In the genomic region with DNA sequence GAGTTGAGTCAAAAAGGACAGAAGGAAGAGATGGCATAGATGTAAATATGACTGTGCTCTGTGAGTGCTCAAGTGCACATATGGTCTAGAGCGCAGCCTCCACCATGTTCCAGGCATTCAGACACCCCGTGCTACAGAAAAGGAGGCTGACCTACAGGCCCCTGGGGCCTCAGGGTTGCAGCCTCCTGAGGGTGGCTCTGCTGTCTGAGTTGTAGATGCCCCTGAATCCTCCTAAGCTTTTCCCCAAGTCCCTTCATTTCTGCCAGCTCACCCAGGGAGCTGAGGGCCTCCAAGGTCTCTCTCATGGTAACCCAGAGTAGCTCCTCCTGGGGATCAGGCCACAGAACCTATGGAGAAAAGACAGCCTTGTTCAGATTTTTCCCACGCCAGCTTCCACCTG, we compare ENCODE assay signal across 10 cellular contexts. TPM values are rescaled to one million over a fixed set of nuclear protein-coding genes. Genes with fewer than 3 reads are reported as not detected.
DNase-seq lines count a peak whose midpoint lies in the region; ATAC-seq and TF ChIP-seq lines count a peak whose summit lies in the region.
"Had no signal": no experiment of that assay in that cellular context is flagged by ENCODE, and none has a peak within 500 bp of the region (broad histone marks: within the 10 kb centered on the region; RNA-seq: fewer than 3 reads in every experiment).

No MANE protein-coding gene starts in this region.

- peak overlapping the region; percentile 41 for H3K4me3 Mint-ChIP-seq in activated T-helper 2 cell treated with anti-CD3 and anti-CD28 coated beads, Interferon-gamma antibody, Interleukin-2, Interleukin-4, amounts not matched to agents 10 μg/mL and 5 μg/mL and 100 μg/mL, durations not matched to agents 14 hours and 24 hours and 36 hours (ENCODE audit: low read depth)

- peaks cover 41 to 53% (median 49%) of the 10 kb centered on the region in 11 experiments for H3K36me3 ChIP-seq in BLaER1 treated with 17β-estradiol and CSF1 and Interleukin-3, amounts not matched to agents 10 nM and 100 nM
- H3K36me3 ChIP-seq in DOHH2 (ENCODE audit: control insufficient read depth, low read length) (0 out of 2 replicates have a peak, but pooled peaks cover 9% of the 10 kb centered on the region), neural cell (ENCODE audit: insufficient read depth, low read length) (peaks cover 2% of the 10 kb centered on the region)

- no peaks in the 10 kb centered on the region for H3K79me2 ChIP-seq in DOHH2 (ENCODE audit: control insufficient read depth, low read length)
- no peaks in the 10 kb centered on the region for H3K79me2 ChIP-seq in neural cell (replicated peaks; ENCODE audit: insufficient read depth, low read length)

- H3K27ac ChIP-seq in BLaER1 treated with 17β-estradiol and CSF1 and Interleukin-3, amounts not matched to agents 10 nM and 100 nM, result peak overlapping the region in 8 of 11 experiments; percentile 53 to 85 (median 70); a peak in 11 of 22 replicates
- H3K27ac ChIP-seq in DOHH2 (ENCODE audit: low read depth, low read length) (no peak overlapping the region), neural cell (ENCODE audit: low read length) (peak overlapping the region; percentile 52)

- H3K9me2 ChIP-seq in DOHH2 (replicated peaks; ENCODE audit: control insufficient read depth, low read length), result no peaks in the 10 kb centered on the region
- H3K9me2 ChIP-seq in neural cell (ENCODE audit: insufficient read depth, low read length), result no peaks in the 10 kb centered on the region

- H3K9me3 Mint-ChIP-seq in activated T-helper 2 cell treated with anti-CD3 and anti-CD28 coated beads, Interferon-gamma antibody, Interleukin-2, Interleukin-4, amounts not matched to agents 10 μg/mL and 5 μg/mL and 100 μg/mL, durations not matched to agents 14 hours and 24 hours and 36 hours, result no peaks in the 10 kb centered on the region

- DNase-seq in activated T-helper 2 cell treated with anti-CD3 and anti-CD28 coated beads, Interferon-gamma antibody, Interleukin-2, Interleukin-4, amounts not matched to agents 10 μg/mL and 5 μg/mL and 100 μg/mL, durations not matched to agents 14 hours and 24 hours and 36 hours (ENCODE audit: low spot score), result no peak
- DNase-seq in GF-D8 (lab: John Stamatoyannopoulos, UW), result no peak
- DNase-seq: activated CD8-positive, alpha-beta memory T cell treated with anti-CD3 and anti-CD28 coated beads, Interleukin-2, amount 50 U/mL, for 48 hours; DMS79 had no signal

- H4K20me1 ChIP-seq in BLaER1 treated with 17β-estradiol and CSF1 and Interleukin-3, amounts not matched to agents 10 nM and 100 nM, result peaks cover 0 to 59% (median 20%) of the 10 kb centered on the region in 11 experiments; a peak in 14 of 22 replicates
- H4K20me1 ChIP-seq in DOHH2 (ENCODE audit: control insufficient read depth, insufficient read depth, low read depth, low read length) (0 out of 2 replicates have a peak, but pooled peaks cover 4% of the 10 kb centered on the region), neural cell (ENCODE audit: insufficient read depth) (no peaks in the 10 kb centered on the region)

- no peak for TF ChIP-seq RAD21 in neural cell (conservative IDR thresholded peaks at IDR 0.05)

- H3K4me1 Mint-ChIP-seq in activated T-helper 2 cell treated with anti-CD3 and anti-CD28 coated beads, Interferon-gamma antibody, Interleukin-2, Interleukin-4, amounts not matched to agents 10 μg/mL and 5 μg/mL and 100 μg/mL, durations not matched to agents 14 hours and 24 hours and 36 hours (ENCODE audit: low read depth), result peaks cover 3% of the 10 kb centered on the region

- H3K9me3 ChIP-seq in BLaER1 treated with 17β-estradiol and CSF1 and Interleukin-3, amounts not matched to agents 10 nM and 100 nM (replicated peaks in 1 of 11), result peaks cover 0 to 16% (median 7%) of the 10 kb centered on the region in 11 experiments; a peak in 15 of 22 replicates
- H3K9me3 ChIP-seq in DOHH2 (ENCODE audit: control insufficient read depth, insufficient read depth, low read length), result no peaks in the 10 kb centered on the region
- peaks cover 4% of the 10 kb centered on the region for H3K9me3 ChIP-seq in neural cell (ENCODE audit: low read length)
- H3K9me3 ChIP-seq: upper lobe of left lung had no signal

- peak overlapping the region; percentile 74 to 98 (median 85) for H3K4me2 ChIP-seq in BLaER1 treated with 17β-estradiol and CSF1 and Interleukin-3, amounts not matched to agents 10 nM and 100 nM
- peak overlapping the region; percentile 79 for H3K4me2 ChIP-seq in DOHH2 (ENCODE audit: low read length)
- no peak overlapping the region for H3K4me2 ChIP-seq in neural cell (ENCODE audit: low read length)

- peaks cover 28% of the 10 kb centered on the region for H3K27me3 Mint-ChIP-seq in activated T-helper 2 cell treated with anti-CD3 and anti-CD28 coated beads, Interferon-gamma antibody, Interleukin-2, Interleukin-4, amounts not matched to agents 10 μg/mL and 5 μg/mL and 100 μg/mL, durations not matched to agents 14 hours and 24 hours and 36 hours (ENCODE audit: low read depth)

- H3K27me3 ChIP-seq in BLaER1 treated with 17β-estradiol and CSF1 and Interleukin-3, amounts not matched to agents 10 nM and 100 nM, result no peaks in the 10 kb centered on the region
- peaks cover 7% of the 10 kb centered on the region; the same call in 1 of the 2 replicates for H3K27me3 ChIP-seq in DOHH2 (ENCODE audit: control insufficient read depth, low read length)
- peaks cover 19% of the 10 kb centered on the region for H3K27me3 ChIP-seq in neural cell (ENCODE audit: insufficient read depth, low read depth, low read length)
- H3K27me3 ChIP-seq: upper lobe of left lung had no signal

- H2AFZ ChIP-seq in neural cell (ENCODE audit: low read depth, low read length), result no peak overlapping the region

- H3K4me3 ChIP-seq in BLaER1 treated with 17β-estradiol and CSF1 and Interleukin-3, amounts not matched to agents 10 nM and 100 nM, result peak overlapping the region; percentile 51 to 86 (median 69); a peak in 16 of 20 replicates
- H3K4me3 ChIP-seq in DOHH2 (ENCODE audit: low read length), result peak overlapping the region; percentile 84
- H3K4me3 ChIP-seq in neural cell (ENCODE audit: low read length), result peak overlapping the region; percentile 79

- no peak for ATAC-seq in HG03280 (IDR thresholded peaks at IDR 0.05; ENCODE audit: unreplicated experiment)
- ATAC-seq in GM19467 (IDR thresholded peaks at IDR 0.05; ENCODE audit: unreplicated experiment), result no peak

- TF ChIP-seq CTCF in DOHH2 (IDR thresholded peaks at IDR 0.05; ENCODE audit: low read depth, low read length, poor library complexity, severe bottlenecking) (no peak), neural cell (IDR thresholded peaks at IDR 0.05; ENCODE audit: poor library complexity, severe bottlenecking) (no peak)

- H3K27ac Mint-ChIP-seq in activated T-helper 2 cell treated with anti-CD3 and anti-CD28 coated beads, Interferon-gamma antibody, Interleukin-2, Interleukin-4, amounts not matched to agents 10 μg/mL and 5 μg/mL and 100 μg/mL, durations not matched to agents 14 hours and 24 hours and 36 hours, result no peak overlapping the region

- peak overlapping the region in 10 of 11 experiments; percentile 62 to 80 (median 68); a peak in 15 of 22 replicates for H3K9ac ChIP-seq in BLaER1 treated with 17β-estradiol and CSF1 and Interleukin-3, amounts not matched to agents 10 nM and 100 nM
- peak overlapping the region; percentile 92 for H3K9ac ChIP-seq in neural cell (ENCODE audit: low read length)

- H3K4me1 ChIP-seq in BLaER1 treated with 17β-estradiol and CSF1 and Interleukin-3, amounts not matched to agents 10 nM and 100 nM, result peaks cover 29 to 37% (median 33%) of the 10 kb centered on the region in 10 experiments
- H3K4me1 ChIP-seq in DOHH2 (ENCODE audit: control insufficient read depth, low read length), result peaks cover 40% of the 10 kb centered on the region

- no peaks in the 10 kb centered on the region for H3K36me3 Mint-ChIP-seq in activated T-helper 2 cell treated with anti-CD3 and anti-CD28 coated beads, Interferon-gamma antibody, Interleukin-2, Interleukin-4, amounts not matched to agents 10 μg/mL and 5 μg/mL and 100 μg/mL, durations not matched to agents 14 hours and 24 hours and 36 hours (ENCODE audit: low read depth)

- intact Hi-C loops in activated T-helper 2 cell treated with anti-CD3 and anti-CD28 coated beads, Interferon-gamma antibody, Interleukin-2, Interleukin-4, amounts not matched to agents 10 μg/mL and 5 μg/mL and 100 μg/mL, durations not matched to agents 14 hours and 24 hours and 36 hours (cut with micrococcal nuclease), result loop anchor here (2.0 to 5.0 kb wide), 3 partner anchors 56 to 102 kb away; a partner anchor contains a TSS

- no peak for TF ChIP-seq EP300 in neural cell (conservative IDR thresholded peaks at IDR 0.05; ENCODE audit: poor library complexity, severe bottlenecking)

- H3F3A ChIP-seq in DOHH2 (ENCODE audit: control insufficient read depth, insufficient read depth) (peaks cover 9% of the 10 kb centered on the region), neural cell (ENCODE audit: insufficient read depth, low read length, poor library complexity, severe bottlenecking) (no peaks in the 10 kb centered on the region)

TF ChIP-seq in neural cell, 6 proteins besides CTCF, POLR2A, EP300 and RAD21 (continues in another document):
- TF ChIP-seq SMC3 (conservative IDR thresholded peaks at IDR 0.05; ENCODE audit: poor library complexity), result no peak
- TF ChIP-seq EZH2 (IDR thresholded peaks at IDR 0.05; ENCODE audit: borderline replicate concordance, insufficient read depth, low read length, poor library complexity, severe bottlenecking), result no peak

RNA-seq across cellular contexts. Expression of a gene that starts 2.7 kb away (rescaled TPM):
- not detected in 2 replicates for total RNA-seq in activated T-helper 2 cell treated with anti-CD3 and anti-CD28 coated beads, Interferon-gamma antibody, Interleukin-2, Interleukin-4, amounts not matched to agents 10 μg/mL and 5 μg/mL and 100 μg/mL, durations not matched to agents 14 hours and 24 hours and 36 hours
- 11.9 and 12.8 TPM in 2 replicates for polyA plus RNA-seq in neural cell
- 12.2 and 14.9 TPM in 2 replicates for polyA minus RNA-seq in neural cell
